ENCODE assay signal across 17 cellular contexts in the genomic region with DNA sequence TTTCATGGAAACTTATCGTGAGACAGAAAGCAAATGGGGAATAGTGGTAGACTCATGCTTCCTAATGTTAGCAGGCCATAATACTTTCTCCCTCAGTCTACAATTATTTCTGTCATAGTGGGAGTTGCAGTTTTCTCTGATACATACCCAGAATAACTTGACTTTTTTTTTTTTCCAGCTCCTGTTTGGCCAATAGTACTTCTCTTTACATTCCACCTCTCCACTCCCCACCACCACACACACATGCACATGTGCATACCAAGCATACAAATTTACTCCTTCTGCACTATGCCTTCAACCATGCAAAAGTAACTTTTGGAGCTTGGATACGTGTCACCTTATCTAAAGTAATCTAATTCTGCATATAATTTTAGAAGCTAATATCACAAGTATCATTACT. TPM values are rescaled to one million over a fixed set of nuclear protein-coding genes. Genes with fewer than 3 reads are reported as not detected.
A peak's percentile ranks its signal among the peaks of the same experiment; 100 is the strongest.
DNase-seq lines count a peak whose midpoint lies in the region; ATAC-seq, FAIRE-seq and TF ChIP-seq lines count a peak whose summit lies in the region.
"Had no signal": no experiment of that assay in that cellular context is flagged by ENCODE, and none has a peak within 500 bp of the region (broad histone marks: within the 10 kb centered on the region; RNA-seq: fewer than 3 reads in every experiment).

No MANE protein-coding gene starts in this region.

- H3K27ac ChIP-seq in lower lobe of right lung = no peak overlapping the region
- H3K27ac ChIP-seq in prostate gland = no peak overlapping the region
- H3K27ac ChIP-seq: ovary had no signal

- no peaks in the 10 kb centered on the region for H3K9me3 Mint-ChIP-seq in natural killer cell
- no peaks in the 10 kb centered on the region for H3K9me3 Mint-ChIP-seq in natural killer cell treated with Interleukin-12 subunit alpha and Interleukin-12 subunit beta and Interleukin-15 and Interleukin-18, amount 100 ng/mL, for 72 hours
- H3K9me3 Mint-ChIP-seq: activated CD4-positive, alpha-beta memory T cell treated with anti-CD3 and anti-CD28 coated beads for 36 hours; activated naive CD8-positive, alpha-beta T cell treated with anti-CD3 and anti-CD28 coated beads, Interleukin-2, amount 50 U/mL, for 24 hours; endodermal cell; mesothelial cell of epicardium; stimulated activated memory B cell treated with anti-CD40 and anti-IgM and Interleukin-4, amounts not matched to agents 10 μg/mL and 1 μg/mL and 100 μg/mL, for 72 hours had no signal

- TF ChIP-seq CTCF in natural killer cell (IDR thresholded peaks at IDR 0.05) = no peak
- no peak for TF ChIP-seq CTCF in lower lobe of right lung (IDR thresholded peaks at IDR 0.05)
- no peak for TF ChIP-seq CTCF in prostate gland (IDR thresholded peaks at IDR 0.05)

- no peaks in the 10 kb centered on the region for H3K27me3 ChIP-seq in adipocyte (replicated peaks; ENCODE audit: control insufficient read depth, insufficient read depth, low read length)
- no peaks in the 10 kb centered on the region for H3K27me3 ChIP-seq in lower lobe of right lung (ENCODE audit: low read depth)
- H3K27me3 ChIP-seq in prostate gland (replicated peaks; ENCODE audit: insufficient read depth) = no peaks in the 10 kb centered on the region
- H3K27me3 ChIP-seq: ovary had no signal

- ATAC-seq in natural killer cell (no peak), lower lobe of right lung (no peak)
- no peak for ATAC-seq in natural killer cell treated with Interleukin-12 subunit alpha and Interleukin-12 subunit beta and Interleukin-15 and Interleukin-18, amount 100 ng/mL, for 72 hours
- ATAC-seq: activated naive CD8-positive, alpha-beta T cell treated with anti-CD3 and anti-CD28 coated beads, Interleukin-2, amount 50 U/mL, for 24 hours; stimulated activated memory B cell treated with anti-CD40 and anti-IgM and Interleukin-4, amounts not matched to agents 10 μg/mL and 1 μg/mL and 100 μg/mL, for 72 hours had no signal

- H3K9ac ChIP-seq in adipocyte (ENCODE audit: low read length) = peak overlapping the region; percentile 67

- TF ChIP-seq POLR2A in prostate gland (IDR thresholded peaks at IDR 0.05) = no peak

- H3K27ac Mint-ChIP-seq in natural killer cell = peak overlapping the region; percentile 66 to 73
- peak overlapping the region in 1 of 2 donors; percentile 51 for H3K27ac Mint-ChIP-seq in natural killer cell treated with Interleukin-12 subunit alpha and Interleukin-12 subunit beta and Interleukin-15 and Interleukin-18, amount 100 ng/mL, for 72 hours
- H3K27ac Mint-ChIP-seq: activated CD4-positive, alpha-beta memory T cell treated with anti-CD3 and anti-CD28 coated beads for 36 hours; activated naive CD8-positive, alpha-beta T cell treated with anti-CD3 and anti-CD28 coated beads, Interleukin-2, amount 50 U/mL, for 24 hours; endodermal cell; mesothelial cell of epicardium; stimulated activated memory B cell treated with anti-CD40 and anti-IgM and Interleukin-4, amounts not matched to agents 10 μg/mL and 1 μg/mL and 100 μg/mL, for 72 hours had no signal

- 45% methylated on average over 2 of the region's 2 CpGs for WGBS in prostate gland

- intact Hi-C loops in natural killer cell (cut with micrococcal nuclease) = loop anchor here (2.0 to 10.0 kb wide), 2 partner anchors 268 to 546 kb away; no protein-coding TSS in a partner anchor
- intact Hi-C loops in lower lobe of right lung (cut with DNase I) = no loop called here
- intact Hi-C loops in prostate gland (cut with DNase I) = loop anchor here (2.0 kb wide), 2 partner anchors 268 to 330 kb away; no protein-coding TSS in a partner anchor

- no peak overlapping the region for H3K4me3 Mint-ChIP-seq in natural killer cell
- H3K4me3 Mint-ChIP-seq in natural killer cell treated with Interleukin-12 subunit alpha and Interleukin-12 subunit beta and Interleukin-15 and Interleukin-18, amount 100 ng/mL, for 72 hours = no peak overlapping the region
- H3K4me3 Mint-ChIP-seq: activated CD4-positive, alpha-beta memory T cell treated with anti-CD3 and anti-CD28 coated beads for 36 hours; activated naive CD8-positive, alpha-beta T cell treated with anti-CD3 and anti-CD28 coated beads, Interleukin-2, amount 50 U/mL, for 24 hours; endodermal cell; mesothelial cell of epicardium; stimulated activated memory B cell treated with anti-CD40 and anti-IgM and Interleukin-4, amounts not matched to agents 10 μg/mL and 1 μg/mL and 100 μg/mL, for 72 hours had no signal

- no peak overlapping the region for H3K4me3 ChIP-seq in adipocyte (ENCODE audit: low read length)
- no peak overlapping the region for H3K4me3 ChIP-seq in lower lobe of right lung
- H3K4me3 ChIP-seq in prostate gland = no peak overlapping the region
- H3K4me3 ChIP-seq: GM12878, ovary had no signal

- H3K4me1 Mint-ChIP-seq in natural killer cell = peaks cover 31 to 36% of the 10 kb centered on the region in 2 donors
- H3K4me1 Mint-ChIP-seq in natural killer cell treated with Interleukin-12 subunit alpha and Interleukin-12 subunit beta and Interleukin-15 and Interleukin-18, amount 100 ng/mL, for 72 hours (ENCODE audit: low read depth in 2 of 2) = peaks cover 0 to 29% of the 10 kb centered on the region in 2 donors
- H3K4me1 Mint-ChIP-seq: endodermal cell had no signal

- H3K9me3 ChIP-seq in adipocyte (ENCODE audit: control insufficient read depth, low read length) = no peaks in the 10 kb centered on the region
- no peaks in the 10 kb centered on the region for H3K9me3 ChIP-seq in lower lobe of right lung
- no peaks in the 10 kb centered on the region for H3K9me3 ChIP-seq in prostate gland
- H3K9me3 ChIP-seq: ovary had no signal

- H3K27me3 Mint-ChIP-seq in natural killer cell (ENCODE audit: low read depth in 2 of 2) = no peaks in the 10 kb centered on the region
- H3K27me3 Mint-ChIP-seq in natural killer cell treated with Interleukin-12 subunit alpha and Interleukin-12 subunit beta and Interleukin-15 and Interleukin-18, amount 100 ng/mL, for 72 hours = no peaks in the 10 kb centered on the region
- H3K27me3 Mint-ChIP-seq: activated CD4-positive, alpha-beta memory T cell treated with anti-CD3 and anti-CD28 coated beads for 36 hours; activated naive CD8-positive, alpha-beta T cell treated with anti-CD3 and anti-CD28 coated beads, Interleukin-2, amount 50 U/mL, for 24 hours; stimulated activated memory B cell treated with anti-CD40 and anti-IgM and Interleukin-4, amounts not matched to agents 10 μg/mL and 1 μg/mL and 100 μg/mL, for 72 hours had no signal

- peaks cover 19% of the 10 kb centered on the region for H3K36me3 Mint-ChIP-seq in natural killer cell
- no peaks in the 10 kb centered on the region for H3K36me3 Mint-ChIP-seq in natural killer cell treated with Interleukin-12 subunit alpha and Interleukin-12 subunit beta and Interleukin-15 and Interleukin-18, amount 100 ng/mL, for 72 hours

- DNase-seq in natural killer cell (no peak), adipocyte (ENCODE audit: low read depth) (peak; percentile 27), iris pigment epithelial cell (ENCODE audit: low read depth) (peak; percentile 45), GM19239 (ENCODE audit: insufficient read length, low spot score) (no peak), lower lobe of right lung (no peak), prostate gland (ENCODE audit: low spot score) (no peak), G401 (ENCODE audit: low spot score) (no peak)
- no peak for DNase-seq in natural killer cell treated with Interleukin-12 subunit alpha and Interleukin-12 subunit beta and Interleukin-15 and Interleukin-18, amount 100 ng/mL, for 72 hours (ENCODE audit: low spot score)
- DNase-seq: activated CD4-positive, alpha-beta memory T cell treated with anti-CD3 and anti-CD28 coated beads for 36 hours; endodermal cell; glutamatergic neuron; NCI-H1436 treated with DMSO at 0.1 percent for 48 hours had no signal

- peaks cover 13% of the 10 kb centered on the region for H3K4me1 ChIP-seq in adipocyte (ENCODE audit: control insufficient read depth, insufficient read depth, low read length)
- no peaks in the 10 kb centered on the region for H3K4me1 ChIP-seq in lower lobe of right lung
- no peaks in the 10 kb centered on the region for H3K4me1 ChIP-seq in prostate gland (replicated peaks)

- in situ Hi-C loops in G401 (cut with HindIII; ENCODE audit: low sequenced_read_pairs) = loop anchor here (10.0 kb wide), 1 partner anchor 326 kb away; no protein-coding TSS in a partner anchor

- FAIRE-seq in GM19239 (lab: Jason Lieb, UNC) = no peak

- H3K36me3 ChIP-seq in adipocyte (ENCODE audit: control insufficient read depth, insufficient read depth, low read length, severe bottlenecking) (no peaks in the 10 kb centered on the region), lower lobe of right lung (peaks cover 16% of the 10 kb centered on the region), prostate gland (no peaks in the 10 kb centered on the region)
- H3K36me3 ChIP-seq: ovary had no signal

RNA-seq across cellular contexts. Expression of a gene that starts 48.8 kb away (rescaled TPM):
- total RNA-seq in natural killer cell (100 to 1,000 TPM; 220 to 269 (median 227) TPM), lower lobe of right lung (74.5 TPM), prostate gland (10 to 100 TPM; 46.6 to 96.6 TPM)
- 100 to 1,000 TPM in 1 of 2 donors, 10 to 100 TPM in 1; 69.1 to 124 TPM for total RNA-seq in natural killer cell treated with Interleukin-12 subunit alpha and Interleukin-12 subunit beta and Interleukin-15 and Interleukin-18, amount 100 ng/mL, for 72 hours
- total RNA-seq in G401 (2014; rRNA removed; shearing (Covaris generic)) = not detected in 2 replicates

Comparison
In these comparisons a context has a peak if more than half of its experiments do, and no peak if none do; other contexts are left out.
1. DNase-seq: peak in adipocyte (single experiment) and iris pigment epithelial cell (single experiment); none in natural killer cell (single experiment), natural killer cell treated with Interleukin-12 subunit alpha and Interleukin-12 subunit beta and Interleukin-15 and Interleukin-18, amount 100 ng/mL, for 72 hours (single experiment), GM19239 (single experiment), lower lobe of right lung (single experiment), prostate gland (single experiment) and G401 (single experiment).
2. RNA of a gene that starts 48.8 kb away (total RNA-seq): 220 to 269 TPM in natural killer cell, 69.1 to 124 TPM in natural killer cell treated with Interleukin-12 subunit alpha and Interleukin-12 subunit beta and Interleukin-15 and Interleukin-18, amount 100 ng/mL, for 72 hours, 46.6 to 96.6 TPM in prostate gland and 74.5 TPM in lower lobe of right lung (single experiment); not detected in G401; every median in the first group is over 10 times any median in the second.